ENCODE assay signal across 8 cellular contexts in genomic region chr17:49994085-49995054, GRCh38. TPM values are rescaled to one million over a fixed set of nuclear protein-coding genes. Genes with fewer than 3 reads are reported as not detected.
DNase-seq lines count a peak whose midpoint lies in the region; ATAC-seq and TF ChIP-seq lines count a peak whose summit lies in the region.

No MANE protein-coding gene starts in this region.

- peaks cover 36 to 94% (median 83%) of the 10 kb centered on the region in 9 donors for H3K27me3 ChIP-seq in heart left ventricle
- H3K27me3 ChIP-seq in left lung: peaks cover 50 to 95% of the 10 kb centered on the region in 2 donors
- peaks cover 0 to 51% (median 25%) of the 10 kb centered on the region in 4 donors for H3K27me3 ChIP-seq in upper lobe of left lung

- no peak for DNase-seq in heart left ventricle
- DNase-seq in left ventricle myocardium superior: no peak
- no peak for DNase-seq in left lung
- DNase-seq in upper lobe of left lung: peak in 1 of 2 donors; percentile 76
- DNase-seq in NCI-H2081 treated with DMSO at 0.1 percent for 48 hours (lab: John Stamatoyannopoulos, UW): no peak
- no peak for DNase-seq in occipital lobe (lab: John Stamatoyannopoulos, UW)
- DNase-seq in NCI-H2029 (lab: John Stamatoyannopoulos, UW): no peak

- whole genome bisulfite sequencing in heart left ventricle, 4 donors: 4 to 5% (median 4%) methylated on average over 30 to 50 of the region's 50 CpGs
- 5 to 6% methylated on average over 28 to 49 of the region's 50 CpGs for WGBS in upper lobe of left lung, 2 donors

- H3K27ac ChIP-seq in heart left ventricle (no peak overlapping the region), left lung (no peak overlapping the region), upper lobe of left lung (peak overlapping the region in 1 of 4 donors; percentile 18)

- H3K9me3 Mint-ChIP-seq in activated T-helper 17 cell treated with anti-CD3 and anti-CD28 coated beads, Interleukin-2, amount 50 U/mL, for 72 hours: no peaks in the 10 kb centered on the region

- H3K27ac Mint-ChIP-seq in activated T-helper 17 cell treated with anti-CD3 and anti-CD28 coated beads, Interleukin-2, amount 50 U/mL, for 72 hours: peak overlapping the region; percentile 42

- TF ChIP-seq CTCF in heart left ventricle (IDR thresholded peaks at IDR 0.05): no peak
- no peak for TF ChIP-seq CTCF in left lung (IDR thresholded peaks at IDR 0.05)
- TF ChIP-seq CTCF in upper lobe of left lung (IDR thresholded peaks at IDR 0.05): no peak

- peak overlapping the region; percentile 79 for H3K4me3 Mint-ChIP-seq in activated T-helper 17 cell treated with anti-CD3 and anti-CD28 coated beads, Interleukin-2, amount 50 U/mL, for 72 hours

- H3K36me3 ChIP-seq in heart left ventricle (no peaks in the 10 kb centered on the region), left lung (no peaks in the 10 kb centered on the region), upper lobe of left lung (no peaks in the 10 kb centered on the region)

- no peak for TF ChIP-seq POLR2A in heart left ventricle (IDR thresholded peaks at IDR 0.05)
- no peak for TF ChIP-seq POLR2A in upper lobe of left lung (IDR thresholded peaks at IDR 0.05)

- H3K4me3 ChIP-seq in heart left ventricle (peak overlapping the region; percentile 17 to 60 (median 46)), left lung (peak overlapping the region; percentile 21 to 34), upper lobe of left lung (peak overlapping the region in 3 of 4 donors; percentile 47 to 57 (median 52))

- intact Hi-C loops in heart left ventricle (cut with DNase I) (loop anchor here (5.0 to 10.0 kb wide), 13 partner anchors 42 to 680 kb away; partner anchors contain the start of gene SLC35B1 (in 4 of the 10)), left ventricle myocardium superior (cut with micrococcal nuclease) (loop anchor here (5.0 kb wide), 2 partner anchors 117 to 132 kb away; no protein-coding TSS in a partner anchor), left lung (cut with DNase I) (loop anchor here in 1 of 2 donors (5.0 kb wide), 2 partner anchors 112 to 132 kb away; no protein-coding TSS in a partner anchor)

- peaks cover 0 to 39% (median 24%) of the 10 kb centered on the region in 12 donors for H3K4me1 ChIP-seq in heart left ventricle
- peaks cover 10 to 42% of the 10 kb centered on the region in 2 donors for H3K4me1 ChIP-seq in left lung
- H3K4me1 ChIP-seq in upper lobe of left lung: peaks cover 33 to 53% (median 38%) of the 10 kb centered on the region in 4 donors

- peaks cover 55% of the 10 kb centered on the region for H3K27me3 Mint-ChIP-seq in activated T-helper 17 cell treated with anti-CD3 and anti-CD28 coated beads, Interleukin-2, amount 50 U/mL, for 72 hours

- no peaks in the 10 kb centered on the region for H3K9me3 ChIP-seq in heart left ventricle
- no peaks in the 10 kb centered on the region for H3K9me3 ChIP-seq in left lung
- no peaks in the 10 kb centered on the region for H3K9me3 ChIP-seq in upper lobe of left lung

- H3K4me1 Mint-ChIP-seq in activated T-helper 17 cell treated with anti-CD3 and anti-CD28 coated beads, Interleukin-2, amount 50 U/mL, for 72 hours: peaks cover 16% of the 10 kb centered on the region

- no peak for ATAC-seq in heart left ventricle
- ATAC-seq in left ventricle myocardium superior: no peak
- ATAC-seq in activated T-helper 17 cell treated with anti-CD3 and anti-CD28 coated beads, Interleukin-2, amount 50 U/mL, for 72 hours (replicated peaks): no peak
- peak; percentile 2 for ATAC-seq in left lung
- ATAC-seq in upper lobe of left lung (ENCODE audit: low FRiP score in 2 of 2): peak in 1 of 2 donors; percentile 1

- no peak for TF ChIP-seq EP300 in upper lobe of left lung (IDR thresholded peaks at IDR 0.05)

- peaks cover 6% of the 10 kb centered on the region for H3K36me3 Mint-ChIP-seq in activated T-helper 17 cell treated with anti-CD3 and anti-CD28 coated beads, Interleukin-2, amount 50 U/mL, for 72 hours (ENCODE audit: low read depth)

RNA-seq across cellular contexts. Expression of gene DLX3, which starts 0.7 kb away (rescaled TPM):
- total RNA-seq in heart left ventricle (under 1 TPM in 3 of 9 donors, not detected in 6; 0.09 to 0.61 (median 0.12) TPM), left ventricle myocardium superior (not detected), left lung (under 1 TPM; 0.52 to 0.67 TPM), upper lobe of left lung (under 1 TPM in 4 of 6 donors, not detected in 2; 0.20 to 0.91 (median 0.54) TPM), occipital lobe (not detected)
- under 1 TPM; 0.08 TPM for polyA plus RNA-seq in heart left ventricle
- total RNA-seq in activated T-helper 17 cell treated with anti-CD3 and anti-CD28 coated beads, Interleukin-2, amount 50 U/mL, for 72 hours: not detected

RNA-seq across cellular contexts. Expression of gene DLX4, which starts 25.4 kb away (rescaled TPM):
- total RNA-seq in heart left ventricle (under 1 TPM in 1 of 9 donors, not detected in 8; 0.19 TPM), left ventricle myocardium superior (not detected), left lung (1 to 10 TPM in 1 of 2 donors, under 1 TPM in 1; 0.76 to 1.3 TPM), upper lobe of left lung (10 to 100 TPM in 1 of 6 donors, 1 to 10 TPM in 4, under 1 TPM in 1; 0.61 to 12.7 (median 2.5) TPM), occipital lobe (not detected)
- under 1 TPM in 1 of 2 donors, not detected in 1; 0.03 TPM for polyA plus RNA-seq in heart left ventricle
- under 1 TPM; 0.39 to 0.61 TPM for total RNA-seq in activated T-helper 17 cell treated with anti-CD3 and anti-CD28 coated beads, Interleukin-2, amount 50 U/mL, for 72 hours
